8 cellular contexts compared by ENCODE assay signal in genomic region chr11:2988996-2989395, GRCh38. TPM values are rescaled to one million over a fixed set of nuclear protein-coding genes. Genes with fewer than 3 reads are reported as not detected.
A peak's percentile ranks its signal among the peaks of the same experiment; 100 is the strongest.
DNase-seq lines count a peak whose midpoint lies in the region; ATAC-seq and TF ChIP-seq lines count a peak whose summit lies in the region.

No MANE protein-coding gene starts in this region.

- H3K4me2 ChIP-seq in Loucy (ENCODE audit: low read depth, low read length, poor library complexity, severe bottlenecking), result peak overlapping the region; percentile 81

- peaks cover 4 to 7% of the 10 kb centered on the region in 2 donors for H3K36me3 Mint-ChIP-seq in naive B cell

- H3K4me3 ChIP-seq in BE2C (ENCODE audit: low read depth, low read length) (peak overlapping the region; percentile 73), Loucy (ENCODE audit: low read length, poor library complexity, severe bottlenecking) (peak overlapping the region; percentile 99)

- H3K9ac ChIP-seq in Loucy (ENCODE audit: low read depth, low read length, poor library complexity, severe bottlenecking), result peak overlapping the region; percentile 98

- peaks cover 40 to 69% (median 61%) of the 10 kb centered on the region in 3 donors for H3K4me1 Mint-ChIP-seq in naive B cell

- peaks cover 4% of the 10 kb centered on the region; the same call in 1 of the 2 replicates for H3F3A ChIP-seq in Loucy (ENCODE audit: low read depth)

- DNase-seq in BE2C (no peak), naive B cell (no peak), NCI-H1092 treated with DMSO at 0.1 percent for 48 hours (lab: John Stamatoyannopoulos, UW) (no peak)

- H2AFZ ChIP-seq in Loucy (ENCODE audit: low read length), result no peak overlapping the region

- H3K9me3 Mint-ChIP-seq in naive B cell, result no peaks in the 10 kb centered on the region

- H3K36me3 ChIP-seq in BE2C, result no peaks in the 10 kb centered on the region
- peaks cover 8% of the 10 kb centered on the region; the same call in 1 of the 2 replicates for H3K36me3 ChIP-seq in Loucy (ENCODE audit: insufficient read depth, low read length)

- no peak for ATAC-seq in naive B cell (ENCODE audit: low read depth in 2 of 2)
- ATAC-seq in HG02642 (IDR thresholded peaks at IDR 0.05; ENCODE audit: poor library complexity, unreplicated experiment), result no peak
- no peak for ATAC-seq in GM21737 (IDR thresholded peaks at IDR 0.05; ENCODE audit: unreplicated experiment)
- ATAC-seq in GM19463 (IDR thresholded peaks at IDR 0.05; ENCODE audit: unreplicated experiment), result no peak

- peak overlapping the region in 7 of 8 donors; percentile 30 to 96 (median 83) for H3K4me3 Mint-ChIP-seq in naive B cell

- H3K27ac ChIP-seq in cingulate gyrus (ENCODE audit: low read depth, low read length), result peak overlapping the region; percentile 39

- H3K27me3 Mint-ChIP-seq in naive B cell, result no peaks in the 10 kb centered on the region

- H3K27ac Mint-ChIP-seq in naive B cell, result peak overlapping the region in 3 of 6 donors; percentile 8 to 45 (median 23)

- H3K9me2 ChIP-seq in Loucy (replicated peaks; ENCODE audit: low read depth, low read length), result no peaks in the 10 kb centered on the region

- no peak for TF ChIP-seq CTCF in BE2C (IDR thresholded peaks at IDR 0.05; ENCODE audit: low read depth, low read length)
- TF ChIP-seq CTCF in Loucy (conservative IDR thresholded peaks at IDR 0.05; ENCODE audit: low read length), result no peak

- H3K27me3 ChIP-seq in BE2C (no peaks in the 10 kb centered on the region), Loucy (ENCODE audit: insufficient read depth, low read length, poor library complexity, severe bottlenecking) (no peaks in the 10 kb centered on the region)

- no peaks in the 10 kb centered on the region for H3K9me3 ChIP-seq in BE2C
- no peaks in the 10 kb centered on the region for H3K9me3 ChIP-seq in Loucy (ENCODE audit: insufficient read depth, low read depth, low read length)

- H3K79me2 ChIP-seq in Loucy (ENCODE audit: insufficient read depth, low read length), result peaks cover 79% of the 10 kb centered on the region

- H4K20me1 ChIP-seq in Loucy (ENCODE audit: insufficient read depth, low read length, poor library complexity, severe bottlenecking), result peaks cover 77% of the 10 kb centered on the region

- H3K4me1 ChIP-seq in BE2C (no peaks in the 10 kb centered on the region), Loucy (ENCODE audit: insufficient read depth, low read length, poor library complexity, severe bottlenecking) (peaks cover 34% of the 10 kb centered on the region)

RNA-seq across cellular contexts. Expression of gene NAP1L4, which starts 3.1 kb away (rescaled TPM):
- polyA plus RNA-seq in BE2C (2012; ENCODE audit: insufficient read depth, insufficient read length, low read depth), result 54.2 TPM
- polyA plus RNA-seq in naive B cell (ENCODE audit: low read depth in 6 of 6), result 10 to 100 TPM; 57.8 to 78.2 (median 65.1) TPM

RNA-seq across cellular contexts. Expression of gene PHLDA2, which starts 59.8 kb away (rescaled TPM):
- polyA plus RNA-seq in BE2C (2012; ENCODE audit: insufficient read depth, insufficient read length, low read depth), result not detected
- polyA plus RNA-seq in naive B cell (ENCODE audit: low read depth in 6 of 6), result not detected
